ENCODE assay signal across 1 cellular context in the genomic region with DNA sequence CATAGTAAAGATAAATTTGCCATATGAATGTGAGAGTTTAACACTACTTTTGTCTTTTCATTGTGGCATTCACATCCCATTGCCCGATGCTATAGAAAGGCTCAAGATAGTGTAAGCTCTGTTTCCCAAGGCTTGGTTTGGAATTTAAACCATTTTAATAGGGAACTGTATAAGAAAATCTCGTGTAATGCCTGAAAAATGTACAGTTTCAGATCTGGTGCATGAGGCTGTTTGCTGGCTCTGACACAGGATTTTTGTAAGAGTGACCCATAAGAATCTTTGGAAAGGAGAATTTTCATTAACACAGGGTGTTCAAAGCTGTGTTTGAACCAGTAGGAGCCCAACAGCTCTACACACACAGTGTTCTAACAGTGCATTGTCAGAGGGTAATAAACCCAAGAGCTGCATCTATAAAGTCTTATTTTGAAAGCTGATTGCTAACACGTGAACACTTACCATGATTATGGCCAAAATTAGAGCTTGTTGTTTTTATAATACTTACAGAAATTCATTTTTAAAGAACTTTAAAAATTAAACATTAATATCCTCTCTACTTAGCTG.
TF ChIP-seq lines count a peak whose summit lies in the region.

No MANE protein-coding gene starts in this region.

TF ChIP-seq in K562, 482 proteins besides CTCF, POLR2A, EP300 and RAD21 (continued from another document):
- TF ChIP-seq, protein P1, sequence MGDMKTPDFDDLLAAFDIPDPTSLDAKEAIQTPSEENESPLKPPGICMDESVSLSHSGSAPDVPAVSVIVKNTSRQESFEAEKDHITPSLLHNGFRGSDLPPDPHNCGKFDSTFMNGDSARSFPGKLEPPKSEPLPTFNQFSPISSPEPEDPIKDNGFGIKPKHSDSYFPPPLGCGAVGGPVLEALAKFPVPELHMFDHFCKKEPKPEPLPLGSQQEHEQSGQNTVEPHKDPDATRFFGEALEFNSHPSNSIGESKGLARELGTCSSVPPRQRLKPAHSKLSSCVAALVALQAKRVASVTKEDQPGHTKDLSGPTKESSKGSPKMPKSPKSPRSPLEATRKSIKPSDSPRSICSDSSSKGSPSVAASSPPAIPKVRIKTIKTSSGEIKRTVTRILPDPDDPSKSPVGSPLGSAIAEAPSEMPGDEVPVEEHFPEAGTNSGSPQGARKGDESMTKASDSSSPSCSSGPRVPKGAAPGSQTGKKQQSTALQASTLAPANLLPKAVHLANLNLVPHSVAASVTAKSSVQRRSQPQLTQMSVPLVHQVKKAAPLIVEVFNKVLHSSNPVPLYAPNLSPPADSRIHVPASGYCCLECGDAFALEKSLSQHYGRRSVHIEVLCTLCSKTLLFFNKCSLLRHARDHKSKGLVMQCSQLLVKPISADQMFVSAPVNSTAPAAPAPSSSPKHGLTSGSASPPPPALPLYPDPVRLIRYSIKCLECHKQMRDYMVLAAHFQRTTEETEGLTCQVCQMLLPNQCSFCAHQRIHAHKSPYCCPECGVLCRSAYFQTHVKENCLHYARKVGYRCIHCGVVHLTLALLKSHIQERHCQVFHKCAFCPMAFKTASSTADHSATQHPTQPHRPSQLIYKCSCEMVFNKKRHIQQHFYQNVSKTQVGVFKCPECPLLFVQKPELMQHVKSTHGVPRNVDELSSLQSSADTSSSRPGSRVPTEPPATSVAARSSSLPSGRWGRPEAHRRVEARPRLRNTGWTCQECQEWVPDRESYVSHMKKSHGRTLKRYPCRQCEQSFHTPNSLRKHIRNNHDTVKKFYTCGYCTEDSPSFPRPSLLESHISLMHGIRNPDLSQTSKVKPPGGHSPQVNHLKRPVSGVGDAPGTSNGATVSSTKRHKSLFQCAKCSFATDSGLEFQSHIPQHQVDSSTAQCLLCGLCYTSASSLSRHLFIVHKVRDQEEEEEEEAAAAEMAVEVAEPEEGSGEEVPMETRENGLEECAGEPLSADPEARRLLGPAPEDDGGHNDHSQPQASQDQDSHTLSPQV (IDR thresholded peaks at IDR 0.05): no peak
- TF ChIP-seq FOXP1 (CRISPR knock-in tag; IDR thresholded peaks at IDR 0.05): no peak
- TF ChIP-seq CREBBP (IDR thresholded peaks at IDR 0.05; ENCODE audit: low read depth, low read length): no peak
- TF ChIP-seq MYC (IDR thresholded peaks at IDR 0.05; ENCODE audit: low read depth, low read length): no peak
- no peak for TF ChIP-seq MYC (CRISPR knock-in tag; IDR thresholded peaks at IDR 0.05; ENCODE audit: borderline replicate concordance, low read depth)
- TF ChIP-seq ZSCAN29 (IDR thresholded peaks at IDR 0.05): no peak
- TF ChIP-seq DPF2 (IDR thresholded peaks at IDR 0.05): no peak
